ENCODE assay signal across 22 cellular contexts in the genomic region with DNA sequence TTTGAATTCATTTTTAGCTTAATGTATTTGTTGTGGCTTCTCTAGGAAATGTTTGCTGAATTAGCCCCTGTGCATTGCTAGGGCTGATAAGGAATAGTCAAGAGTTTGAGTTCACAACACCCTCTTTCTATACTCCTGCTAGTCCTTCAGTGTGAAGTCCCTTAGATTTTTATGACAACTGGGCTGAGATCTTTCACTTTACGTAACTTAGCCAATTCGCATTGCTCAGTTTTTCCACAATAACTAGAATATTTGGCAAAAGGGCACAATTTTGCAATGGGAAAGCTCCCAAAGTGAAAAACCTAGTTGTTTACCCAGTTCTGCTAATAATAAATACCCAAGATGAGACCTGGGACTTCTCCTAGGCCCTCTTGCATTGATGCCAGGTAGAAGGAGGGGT. TPM values are rescaled to one million over a fixed set of nuclear protein-coding genes. Genes with fewer than 3 reads are reported as not detected.
"Had no signal": no experiment of that assay in that cellular context is flagged by ENCODE, and none has a peak within 500 bp of the region (broad histone marks: within the 10 kb centered on the region; RNA-seq: fewer than 3 reads in every experiment).

No MANE protein-coding gene starts in this region.

- H3K27me3 ChIP-seq: adrenal gland, body of pancreas, MG63 had no signal

- ATAC-seq: activated CD4-positive, CD25-positive, alpha-beta regulatory T cell treated with anti-CD3 and anti-CD28 coated beads, Interleukin-2, amount 50 U/mL, for 24 hours; activated CD8-positive, alpha-beta T cell treated with anti-CD3 and anti-CD28 coated beads for 36 hours; body of pancreas had no signal

- DNase-seq: activated CD4-positive, alpha-beta T cell treated with anti-CD3 and anti-CD28 coated beads for 4 hours; activated CD8-positive, alpha-beta memory T cell treated with anti-CD3 and anti-CD28 coated beads, Interleukin-2, amount 50 U/mL, for 4 hours; activated CD8-positive, alpha-beta T cell treated with anti-CD3 and anti-CD28 coated beads for 36 hours; activated gamma-delta T cell treated with Interleukin-2 at 50 U/mL for 16 hours; activated naive CD4-positive, alpha-beta T cell treated with anti-CD3 and anti-CD28 coated beads, Interleukin-2, amount 10 ng/mL, durations not matched to agents 7 days and 5 days; activated naive CD8-positive, alpha-beta T cell treated with anti-CD3 and anti-CD28 coated beads for 36 hours; adrenal gland; anterior cingulate cortex; body of pancreas; MG63; NCI-H1105; NCI-H1436; NCI-H1694 treated with DMSO at 0.1 percent for 48 hours; NCI-H2029 treated with DMSO at 0.1 percent for 48 hours; NCI-H345; NCI-H510A; NCI-H526 treated with DMSO at 0.1 percent for 48 hours; NCI-H82 had no signal

- H3K9me3 ChIP-seq: adrenal gland, body of pancreas, MG63 had no signal

- H3K4me1 ChIP-seq: adrenal gland, body of pancreas had no signal

- H3K4me3 ChIP-seq: adrenal gland, body of pancreas, MG63, SK-N-MC had no signal

- FAIRE-seq: bronchial epithelial cell had no signal

- H3K27ac ChIP-seq: adrenal gland, body of pancreas, SK-N-MC had no signal

- H3K36me3 ChIP-seq: adrenal gland, MG63 had no signal

RNA-seq across cellular contexts. Expression of a gene that starts 6.9 kb away (rescaled TPM):
- total RNA-seq: OCI-LY7 had no signal
